In the genomic region with DNA sequence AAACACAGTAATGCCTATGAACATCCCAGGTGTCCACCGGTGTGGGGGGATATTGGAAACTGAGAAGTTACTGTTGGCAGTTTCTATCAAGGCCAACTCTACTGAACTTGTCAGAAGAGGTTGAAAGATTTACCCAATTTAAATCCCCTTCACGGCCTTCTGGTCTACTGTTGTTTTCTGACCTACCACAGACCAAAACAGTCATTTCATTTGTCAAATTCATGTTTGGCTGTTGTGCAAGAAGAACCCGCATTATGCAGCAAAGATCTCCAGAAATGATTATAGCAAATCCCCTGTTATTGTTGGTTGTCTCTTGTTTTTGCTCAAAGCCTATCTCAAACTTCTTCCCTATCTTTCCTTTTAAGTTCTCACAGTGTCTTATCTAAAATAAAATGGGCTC, we compare ENCODE assay signal across 23 cellular contexts.
"Had no signal": no experiment of that assay in that cellular context is flagged by ENCODE, and none has a peak within 500 bp of the region (broad histone marks: within the 10 kb centered on the region; RNA-seq: fewer than 3 reads in every experiment).

No MANE protein-coding gene starts in this region.

- H3K27ac ChIP-seq: colonic mucosa, dorsolateral prefrontal cortex, esophagus squamous epithelium, gastrocnemius medialis, vagina, VCaP had no signal

- H3K9me3 ChIP-seq: colonic mucosa, esophagus squamous epithelium, gastrocnemius medialis, vagina had no signal

- ATAC-seq: activated CD4-positive, CD25-positive, alpha-beta regulatory T cell treated with anti-CD3 and anti-CD28 coated beads, Interleukin-2, amount 50 U/mL, for 24 hours; activated CD8-positive, alpha-beta T cell treated with anti-CD3 and anti-CD28 coated beads, Interleukin-2, amount 10 ng/mL, durations not matched to agents 7 days and 5 days; gastrocnemius medialis; left cardiac atrium; sciatic nerve; stimulated activated naive B cell treated with anti-CD40 and anti-IgM and Interleukin-4, amounts not matched to agents 10 μg/mL and 1 μg/mL and 100 μg/mL, for 72 hours had no signal

- H3K36me3 Mint-ChIP-seq: activated naive CD4-positive, alpha-beta T cell treated with anti-CD3 and anti-CD28 coated beads, Interleukin-2, amount 50 U/mL, for 24 hours; stimulated activated naive B cell treated with anti-CD40 and anti-IgM and Interleukin-4, amounts not matched to agents 10 μg/mL and 1 μg/mL and 100 μg/mL, for 72 hours; type B pancreatic cell had no signal

- H3K27me3 ChIP-seq: colonic mucosa, dorsolateral prefrontal cortex, esophagus squamous epithelium, gastrocnemius medialis, vagina had no signal

- H3K4me1 ChIP-seq: colonic mucosa, gastrocnemius medialis, vagina had no signal

- H3K27ac Mint-ChIP-seq: activated CD8-positive, alpha-beta T cell treated with anti-CD3 and anti-CD28 coated beads, Interleukin-2, amount 10 ng/mL, durations not matched to agents 7 days and 5 days; activated naive CD4-positive, alpha-beta T cell treated with anti-CD3 and anti-CD28 coated beads, Interleukin-2, amount 50 U/mL, for 24 hours; stimulated activated naive B cell treated with anti-CD40 and anti-IgM and Interleukin-4, amounts not matched to agents 10 μg/mL and 1 μg/mL and 100 μg/mL, for 72 hours; T-helper 1 cell treated with Interleukin-12 subunit alpha and Interleukin-12 subunit beta and Interleukin-4 antibody, amounts not matched to agents 30 μg/mL and 1 μg/mL, for 36 hours; type B pancreatic cell had no signal

- DNase-seq: activated CD4-positive, alpha-beta T cell treated with anti-CD3 and anti-CD28 coated beads, Interleukin-2, amount 50 U/mL, for 1 hour; activated CD8-positive, alpha-beta T cell treated with anti-CD3 and anti-CD28 coated beads, Interleukin-2, amount 10 ng/mL, durations not matched to agents 7 days and 5 days; activated gamma-delta T cell treated with Interleukin-2 at 50 U/mL for 16 hours; activated T-cell treated with anti-CD3 and anti-CD28 coated beads, Interleukin-2, amount 50 U/mL, for 1 hour; colonic mucosa; dorsolateral prefrontal cortex; esophagus squamous epithelium; gastrocnemius medialis; hypothalamus; left cardiac atrium; occipital lobe; stimulated activated CD4-positive, alpha-beta T cell treated with anti-CD3 and anti-CD28 coated beads, Interleukin-15, amount 100 ng/mL, for 24 hours; stimulated activated naive B cell treated with anti-CD40 and anti-IgM and Interleukin-4, amounts not matched to agents 10 μg/mL and 1 μg/mL and 100 μg/mL, for 72 hours; T1000 had no signal

- H3K4me1 Mint-ChIP-seq: activated naive CD4-positive, alpha-beta T cell treated with anti-CD3 and anti-CD28 coated beads, Interleukin-2, amount 50 U/mL, for 24 hours; neural crest cell; stimulated activated naive B cell treated with anti-CD40 and anti-IgM and Interleukin-4, amounts not matched to agents 10 μg/mL and 1 μg/mL and 100 μg/mL, for 72 hours had no signal

- H3K4me3 ChIP-seq: colonic mucosa, dorsolateral prefrontal cortex, esophagus squamous epithelium, gastrocnemius medialis, smooth muscle cell, vagina had no signal

- H3K36me3 ChIP-seq: colonic mucosa, esophagus squamous epithelium, gastrocnemius medialis, vagina had no signal

- H3K4me3 Mint-ChIP-seq: activated CD8-positive, alpha-beta T cell treated with anti-CD3 and anti-CD28 coated beads, Interleukin-2, amount 10 ng/mL, durations not matched to agents 7 days and 5 days; activated naive CD4-positive, alpha-beta T cell treated with anti-CD3 and anti-CD28 coated beads, Interleukin-2, amount 50 U/mL, for 24 hours; neural crest cell; stimulated activated naive B cell treated with anti-CD40 and anti-IgM and Interleukin-4, amounts not matched to agents 10 μg/mL and 1 μg/mL and 100 μg/mL, for 72 hours; T-helper 1 cell treated with Interleukin-12 subunit alpha and Interleukin-12 subunit beta and Interleukin-4 antibody, amounts not matched to agents 30 μg/mL and 1 μg/mL, for 36 hours; type B pancreatic cell had no signal

- H3K27me3 Mint-ChIP-seq: activated naive CD4-positive, alpha-beta T cell treated with anti-CD3 and anti-CD28 coated beads, Interleukin-2, amount 50 U/mL, for 24 hours; stimulated activated naive B cell treated with anti-CD40 and anti-IgM and Interleukin-4, amounts not matched to agents 10 μg/mL and 1 μg/mL and 100 μg/mL, for 72 hours had no signal
